Comparison of ENCODE assay signal across 25 cellular contexts in the genomic region with DNA sequence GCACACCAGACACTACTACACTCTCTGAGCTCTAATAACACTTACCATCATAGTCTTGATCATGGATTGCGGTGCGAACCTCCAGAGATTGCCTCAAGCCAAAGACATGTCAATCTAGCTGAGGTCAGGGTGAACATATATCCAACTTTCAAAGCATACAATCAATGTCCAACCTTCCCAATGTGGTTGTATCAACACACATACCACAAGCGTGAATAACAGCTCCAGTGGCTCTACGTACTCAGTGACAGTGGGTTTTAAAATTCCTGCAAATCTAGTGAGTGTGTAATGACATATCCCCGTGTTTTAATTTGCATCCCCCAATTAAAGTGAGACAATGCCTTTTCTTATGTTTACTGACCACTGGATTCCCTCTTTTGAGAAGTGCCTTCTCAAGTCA.
"Had no signal": no experiment of that assay in that cellular context is flagged by ENCODE, and none has a peak within 500 bp of the region (broad histone marks: within the 10 kb centered on the region; RNA-seq: fewer than 3 reads in every experiment).

No MANE protein-coding gene starts in this region.

- H3K36me3 Mint-ChIP-seq: mesothelial cell of epicardium had no signal

- ATAC-seq: activated CD4-positive, alpha-beta T cell treated with anti-CD3 and anti-CD28 coated beads for 36 hours; activated T-helper 17 cell treated with anti-CD3 and anti-CD28 coated beads, Interleukin-2, amount 50 U/mL, for 72 hours; left ventricle myocardium superior; naive thymus-derived CD8-positive, alpha-beta T cell; sciatic nerve; stimulated activated naive B cell treated with anti-CD40 and anti-IgM and Interleukin-4, amounts not matched to agents 10 μg/mL and 1 μg/mL and 100 μg/mL, for 72 hours had no signal

- DNase-seq: activated CD4-positive, alpha-beta T cell treated with anti-CD3 and anti-CD28 coated beads for 36 hours; activated CD4-positive, alpha-beta T cell treated with anti-CD3 and anti-CD28 coated beads, Interleukin-2, amount 50 U/mL, for 4 hours; activated CD8-positive, alpha-beta memory T cell treated with anti-CD3 and anti-CD28 coated beads for 24 hours; activated CD8-positive, alpha-beta memory T cell treated with anti-CD3 and anti-CD28 coated beads, Interleukin-2, amount 50 U/mL, for 4 hours; activated naive CD4-positive, alpha-beta T cell; activated T-cell treated with anti-CD3 and anti-CD28 coated beads, Interleukin-2, amount 50 U/mL, for 24 hours; adrenal gland; cerebellar nuclear complex; cortex of kidney; left ventricle myocardium superior; mammary epithelial cell; naive thymus-derived CD8-positive, alpha-beta T cell; stimulated activated CD4-positive, alpha-beta T cell treated with anti-CD3 and anti-CD28 coated beads, Interleukin-15, amount 100 ng/mL, for 24 hours; stimulated activated CD8-positive, alpha-beta memory T cell treated with anti-CD3 and anti-CD28 coated beads, Interleukin-4, amount 100 ng/mL, for 48 hours; stimulated activated naive B cell treated with anti-CD40 and anti-IgM and Interleukin-4, amounts not matched to agents 10 μg/mL and 1 μg/mL and 100 μg/mL, for 72 hours; testis; uterus had no signal

- H2AFZ ChIP-seq: neural progenitor cell had no signal

- H3K4me3 ChIP-seq: adrenal gland, neural progenitor cell, smooth muscle cell, testis, uterus had no signal

- H3K9me3 Mint-ChIP-seq: activated T-cell treated with anti-CD3 and anti-CD28 coated beads, Interleukin-2, amount 50 U/mL, for 24 hours; activated T-helper 17 cell treated with anti-CD3 and anti-CD28 coated beads, Interleukin-2, amount 50 U/mL, for 72 hours; mesothelial cell of epicardium; naive thymus-derived CD8-positive, alpha-beta T cell; neural progenitor cell; stimulated activated naive B cell treated with anti-CD40 and anti-IgM and Interleukin-4, amounts not matched to agents 10 μg/mL and 1 μg/mL and 100 μg/mL, for 72 hours; T-helper 2 cell treated with Interferon-gamma antibody and Interleukin-4, amounts not matched to agents 5 μg/mL and 100 μg/mL, for 36 hours had no signal

- H3K27ac Mint-ChIP-seq: activated CD4-positive, alpha-beta T cell treated with anti-CD3 and anti-CD28 coated beads for 36 hours; activated naive CD8-positive, alpha-beta T cell; activated T-cell treated with anti-CD3 and anti-CD28 coated beads, Interleukin-2, amount 50 U/mL, for 24 hours; mesothelial cell of epicardium; neural progenitor cell; stimulated activated naive B cell treated with anti-CD40 and anti-IgM and Interleukin-4, amounts not matched to agents 10 μg/mL and 1 μg/mL and 100 μg/mL, for 72 hours; T-helper 2 cell treated with Interferon-gamma antibody and Interleukin-4, amounts not matched to agents 5 μg/mL and 100 μg/mL, for 36 hours had no signal

- H3K9me3 ChIP-seq: adrenal gland, testis, uterus had no signal

- H3K27me3 Mint-ChIP-seq: activated CD4-positive, alpha-beta T cell treated with anti-CD3 and anti-CD28 coated beads for 36 hours; activated naive CD8-positive, alpha-beta T cell; activated T-cell treated with anti-CD3 and anti-CD28 coated beads, Interleukin-2, amount 50 U/mL, for 24 hours; activated T-helper 17 cell treated with anti-CD3 and anti-CD28 coated beads, Interleukin-2, amount 50 U/mL, for 72 hours; naive thymus-derived CD8-positive, alpha-beta T cell; stimulated activated naive B cell treated with anti-CD40 and anti-IgM and Interleukin-4, amounts not matched to agents 10 μg/mL and 1 μg/mL and 100 μg/mL, for 72 hours had no signal

- H3K27ac ChIP-seq: adrenal gland, epithelial cell of prostate, neural progenitor cell, testis, uterus had no signal

- H3K9ac ChIP-seq: neural progenitor cell had no signal

- H3K36me3 ChIP-seq: adrenal gland, neural progenitor cell, uterus had no signal

- H3K4me2 ChIP-seq: neural progenitor cell, smooth muscle cell had no signal

- H3K27me3 ChIP-seq: adrenal gland, neural progenitor cell, testis, uterus had no signal

- H3K4me3 Mint-ChIP-seq: activated CD4-positive, alpha-beta T cell treated with anti-CD3 and anti-CD28 coated beads for 36 hours; activated naive CD8-positive, alpha-beta T cell; activated T-cell treated with anti-CD3 and anti-CD28 coated beads, Interleukin-2, amount 50 U/mL, for 24 hours; activated T-helper 17 cell treated with anti-CD3 and anti-CD28 coated beads, Interleukin-2, amount 50 U/mL, for 72 hours; mesothelial cell of epicardium; naive thymus-derived CD8-positive, alpha-beta T cell; neural progenitor cell; stimulated activated naive B cell treated with anti-CD40 and anti-IgM and Interleukin-4, amounts not matched to agents 10 μg/mL and 1 μg/mL and 100 μg/mL, for 72 hours; T-helper 2 cell treated with Interferon-gamma antibody and Interleukin-4, amounts not matched to agents 5 μg/mL and 100 μg/mL, for 36 hours had no signal

- H3K4me1 ChIP-seq: adrenal gland, neural progenitor cell, testis, uterus had no signal

- H3K4me1 Mint-ChIP-seq: mesothelial cell of epicardium had no signal
